Comparison of ENCODE assay signal across 28 cellular contexts in genomic region chr1:71053146-71053545, GRCh38.
"Had no signal": no experiment of that assay in that cellular context is flagged by ENCODE, and none has a peak within 500 bp of the region (broad histone marks: within the 10 kb centered on the region; RNA-seq: fewer than 3 reads in every experiment).

No MANE protein-coding gene starts in this region.

- ATAC-seq: activated naive CD8-positive, alpha-beta T cell treated with anti-CD3 and anti-CD28 coated beads, Interleukin-2, amount 50 U/mL, for 24 hours; gastrocnemius medialis; naive thymus-derived CD4-positive, alpha-beta T cell had no signal

- H3K4me3 ChIP-seq: colonic mucosa, dorsolateral prefrontal cortex, gastrocnemius medialis, hepatocyte, pancreas, psoas muscle, right atrium auricular region, tibial nerve had no signal

- H3K9me3 ChIP-seq: colonic mucosa, gastrocnemius medialis, pancreas, psoas muscle, right atrium auricular region, tibial nerve had no signal

- H3K36me3 Mint-ChIP-seq: memory B cell had no signal

- H3K4me3 Mint-ChIP-seq: activated CD4-positive, alpha-beta memory T cell treated with anti-CD3 and anti-CD28 coated beads, Interleukin-2, amount 10 ng/mL, durations not matched to agents 7 days and 5 days; activated CD4-positive, alpha-beta T cell treated with anti-CD3 and anti-CD28 coated beads, Interleukin-2, amount 10 ng/mL, durations not matched to agents 24 days and 14 days; activated naive CD4-positive, alpha-beta T cell treated with anti-CD3 and anti-CD28 coated beads, Interleukin-2, amount 10 ng/mL, durations not matched to agents 7 days and 5 days; activated naive CD8-positive, alpha-beta T cell treated with anti-CD3 and anti-CD28 coated beads, Interleukin-2, amount 50 U/mL, for 24 hours; activated T-cell treated with anti-CD3 and anti-CD28 coated beads, Interleukin-2, amount 50 U/mL, for 24 hours; memory B cell; naive thymus-derived CD4-positive, alpha-beta T cell; T-helper 1 cell treated with Interleukin-12 subunit alpha and Interleukin-12 subunit beta and Interleukin-4 antibody, amounts not matched to agents 30 μg/mL and 1 μg/mL, for 36 hours had no signal

- H3K36me3 ChIP-seq: colonic mucosa had no signal

- H3K27ac Mint-ChIP-seq: activated CD4-positive, alpha-beta memory T cell treated with anti-CD3 and anti-CD28 coated beads, Interleukin-2, amount 10 ng/mL, durations not matched to agents 7 days and 5 days; activated CD4-positive, alpha-beta T cell treated with anti-CD3 and anti-CD28 coated beads, Interleukin-2, amount 10 ng/mL, durations not matched to agents 24 days and 14 days; activated naive CD4-positive, alpha-beta T cell treated with anti-CD3 and anti-CD28 coated beads, Interleukin-2, amount 10 ng/mL, durations not matched to agents 7 days and 5 days; activated naive CD8-positive, alpha-beta T cell treated with anti-CD3 and anti-CD28 coated beads, Interleukin-2, amount 50 U/mL, for 24 hours; activated T-cell treated with anti-CD3 and anti-CD28 coated beads, Interleukin-2, amount 50 U/mL, for 24 hours; memory B cell; T-helper 1 cell treated with Interleukin-12 subunit alpha and Interleukin-12 subunit beta and Interleukin-4 antibody, amounts not matched to agents 30 μg/mL and 1 μg/mL, for 36 hours had no signal

- H3K9me3 Mint-ChIP-seq: activated CD4-positive, alpha-beta memory T cell treated with anti-CD3 and anti-CD28 coated beads, Interleukin-2, amount 10 ng/mL, durations not matched to agents 7 days and 5 days; activated CD4-positive, alpha-beta T cell treated with anti-CD3 and anti-CD28 coated beads, Interleukin-2, amount 10 ng/mL, durations not matched to agents 24 days and 14 days; activated naive CD4-positive, alpha-beta T cell treated with anti-CD3 and anti-CD28 coated beads, Interleukin-2, amount 10 ng/mL, durations not matched to agents 7 days and 5 days; activated naive CD8-positive, alpha-beta T cell treated with anti-CD3 and anti-CD28 coated beads, Interleukin-2, amount 50 U/mL, for 24 hours; activated T-cell treated with anti-CD3 and anti-CD28 coated beads, Interleukin-2, amount 50 U/mL, for 24 hours; memory B cell; naive thymus-derived CD4-positive, alpha-beta T cell; T-helper 1 cell treated with Interleukin-12 subunit alpha and Interleukin-12 subunit beta and Interleukin-4 antibody, amounts not matched to agents 30 μg/mL and 1 μg/mL, for 36 hours had no signal

- H3K4me1 ChIP-seq: colonic mucosa, gastrocnemius medialis, pancreas, right atrium auricular region had no signal

- H2AFZ ChIP-seq: hepatocyte had no signal

- H3K79me2 ChIP-seq: hepatocyte had no signal

- H3K4me2 ChIP-seq: hepatocyte had no signal

- H3K27me3 ChIP-seq: pancreas had no signal

- H3K27ac ChIP-seq: colonic mucosa, dorsolateral prefrontal cortex, gastrocnemius medialis, hepatocyte, pancreas, psoas muscle, right atrium auricular region, tibial nerve had no signal

- DNase-seq: activated CD4-positive, alpha-beta memory T cell treated with anti-CD3 and anti-CD28 coated beads, Interleukin-2, amount 10 ng/mL, durations not matched to agents 7 days and 5 days; activated CD4-positive, alpha-beta T cell treated with anti-CD3 and anti-CD28 coated beads, Interleukin-2, amount 10 ng/mL, durations not matched to agents 24 days and 14 days; activated CD4-positive, CD25-positive, alpha-beta regulatory T cell treated with anti-CD3 and anti-CD28 coated beads, Interleukin-2, amount 50 U/mL, for 72 hours; activated CD8-positive, alpha-beta memory T cell treated with anti-CD3 and anti-CD28 coated beads, Interleukin-2, amount 50 U/mL, for 48 hours; activated gamma-delta T cell; activated naive CD4-positive, alpha-beta T cell treated with anti-CD3 and anti-CD28 coated beads, Interleukin-2, amount 10 ng/mL, durations not matched to agents 7 days and 5 days; activated naive CD8-positive, alpha-beta T cell treated with anti-CD3 and anti-CD28 coated beads, Interleukin-2, amount 50 U/mL, for 24 hours; activated T-cell treated with anti-CD3 and anti-CD28 coated beads, Interleukin-2, amount 50 U/mL, for 24 hours; amygdala; colonic mucosa; dorsolateral prefrontal cortex; effector memory CD4-positive, alpha-beta T cell; gastrocnemius medialis; glutamatergic neuron; islet precursor cell; left cardiac atrium; midbrain; naive thymus-derived CD4-positive, alpha-beta T cell; stimulated activated naive CD4-positive, alpha-beta T cell; SW 1271; T-helper 9 cell had no signal
